8 cellular contexts compared by ENCODE assay signal in genomic region chr19:4379383-4380253, GRCh38. TPM values are rescaled to one million over a fixed set of nuclear protein-coding genes. Genes with fewer than 3 reads are reported as not detected.
DNase-seq lines count a peak whose midpoint lies in the region; ATAC-seq, FAIRE-seq and TF ChIP-seq lines count a peak whose summit lies in the region.

No MANE protein-coding gene starts in this region.

- H3K79me2 ChIP-seq in HepG2 (ENCODE audit: insufficient read depth, low read length): peaks cover 71% of the 10 kb centered on the region

- no peak for ATAC-seq in HepG2
- peak; percentile 78 for ATAC-seq in stimulated activated effector memory CD8-positive, alpha-beta T cell treated with anti-CD3 and anti-CD28 coated beads, Interleukin-12 subunit alpha, Interleukin-12 subunit beta, amount 100 ng/mL, for 72 hours

- no peak overlapping the region for H2AFZ ChIP-seq in HepG2 (ENCODE audit: low read length)

- H3K36me3 Mint-ChIP-seq in activated CD4-positive, alpha-beta memory T cell treated with anti-CD3 and anti-CD28 coated beads for 36 hours: no peaks in the 10 kb centered on the region
- peaks cover 25% of the 10 kb centered on the region for H3K36me3 Mint-ChIP-seq in stimulated activated effector memory CD8-positive, alpha-beta T cell treated with anti-CD3 and anti-CD28 coated beads, Interleukin-12 subunit alpha, Interleukin-12 subunit beta, amount 100 ng/mL, for 72 hours

- peaks cover 58% of the 10 kb centered on the region for H3K4me1 Mint-ChIP-seq in activated CD4-positive, alpha-beta memory T cell treated with anti-CD3 and anti-CD28 coated beads for 36 hours (ENCODE audit: low read depth)
- peaks cover 69% of the 10 kb centered on the region for H3K4me1 Mint-ChIP-seq in stimulated activated effector memory CD8-positive, alpha-beta T cell treated with anti-CD3 and anti-CD28 coated beads, Interleukin-12 subunit alpha, Interleukin-12 subunit beta, amount 100 ng/mL, for 72 hours

- H3K4me3 ChIP-seq in liver (ENCODE audit: low read depth in 1 of 3, low read length in 3 of 3) (no peak overlapping the region), HepG2 (replicated peaks in 1 of 3; ENCODE audit: insufficient read depth in 1 of 3, low read depth in 2 of 3, low read length in 3 of 3) (no peak overlapping the region), right atrium auricular region (no peak overlapping the region)

- H3K4me1 ChIP-seq in liver (ENCODE audit: control insufficient read depth in 4 of 4, insufficient read depth in 4 of 4, low read length in 3 of 4) (peaks cover 19 to 61% (median 40%) of the 10 kb centered on the region in 4 donors), HepG2 (ENCODE audit: insufficient read depth, low read length) (peaks cover 35% of the 10 kb centered on the region), right atrium auricular region (peaks cover 0 to 66% of the 10 kb centered on the region in 2 donors)

- H3K9me3 ChIP-seq in liver (ENCODE audit: control insufficient read depth in 4 of 4, low read length in 3 of 4): no peaks in the 10 kb centered on the region
- no peaks in the 10 kb centered on the region for H3K9me3 ChIP-seq in HepG2 (ENCODE audit: low read length)
- H3K9me3 ChIP-seq in right atrium auricular region: no peaks in the 10 kb centered on the region

- CTCF ChIA-PET in HepG2 (lab: Yijun Ruan, JAX; ENCODE audit: low intra/inter-chr PET ratio, low total read pairs): no interaction called here
- CTCF ChIA-PET in activated CD4-positive, alpha-beta memory T cell treated with anti-CD3 and anti-CD28 coated beads for 36 hours (lab: Charles Lee): interaction anchor here (1.3 to 4.5 kb wide), 4 partner anchors 10 to 113 kb away, joined by 4 to 32 read pairs (median 6); partner anchors contain the start of genes CHAF1A and SH3GL1

- POLR2A ChIA-PET in HepG2 (lab: Yijun Ruan, JAX): interaction anchor here (1.7 kb wide), 1 partner anchor 11 kb away, joined by 3 read pairs; no protein-coding TSS in a partner anchor
- POLR2A ChIA-PET in activated CD4-positive, alpha-beta memory T cell treated with anti-CD3 and anti-CD28 coated beads for 36 hours (lab: Charles Lee): interaction anchor here (0.6 to 2.5 kb wide), 4 partner anchors 10 to 23 kb away, joined by 3 to 7 read pairs (median 5); partner anchors contain the start of genes CHAF1A and SH3GL1

- no peak for FAIRE-seq in HepG2 (lab: Jason Lieb, UNC)

- intact Hi-C loops in HepG2 (cut with micrococcal nuclease; ENCODE audit: unreplicated experiment): no loop called here
- intact Hi-C loops in activated CD4-positive, alpha-beta memory T cell treated with anti-CD3 and anti-CD28 coated beads for 36 hours (cut with micrococcal nuclease): loop anchor here (1.0 kb wide), 4 partner anchors 10 to 372 kb away; partner anchors contain the start of genes PIAS4 and SH3GL1

- BruUV-seq in HepG2 (replicated peaks; lab: Mats Ljungman, UMichigan): no TSS peak

- in situ Hi-C loops in HepG2 (cut with HindIII; ENCODE audit: extremely low pct_ligation_motif_present, low pct_unique_long_range_greater_than_20kb): no loop called here

- no peaks in the 10 kb centered on the region for H3K27me3 Mint-ChIP-seq in activated CD4-positive, alpha-beta memory T cell treated with anti-CD3 and anti-CD28 coated beads for 36 hours

- TF ChIP-seq CTCF in liver (IDR thresholded peaks at IDR 0.05; ENCODE audit: low read depth, low read length, missing input control) (no peak), HepG2 (CRISPR knock-in tag; IDR thresholded peaks at IDR 0.05) (no peak), right atrium auricular region (IDR thresholded peaks at IDR 0.05) (no peak)

- H3K27me3 ChIP-seq in liver (ENCODE audit: control insufficient read depth in 4 of 4, insufficient read depth in 4 of 4, low read length in 3 of 4) (no peaks in the 10 kb centered on the region), HepG2 (ENCODE audit: control insufficient read depth in 1 of 2, insufficient read depth in 2 of 2, low read length in 2 of 2) (no peaks in the 10 kb centered on the region; a peak in 1 of 5 replicates), right atrium auricular region (no peaks in the 10 kb centered on the region)

- peaks cover 8% of the 10 kb centered on the region; the same call in 1 of the 2 replicates for H4K20me1 ChIP-seq in HepG2 (ENCODE audit: insufficient read depth, low read length)

- TF ChIP-seq EP300 in HepG2 (IDR thresholded peaks at IDR 0.05; ENCODE audit: low read depth in 2 of 2, low read length in 2 of 2): no peak
- TF ChIP-seq EP300 in HepG2 (CRISPR knock-in tag; IDR thresholded peaks at IDR 0.05; ENCODE audit: borderline replicate concordance): no peak

- no peak for DNase-seq in HepG2 (ENCODE audit: low spot score)
- DNase-seq in activated CD4-positive, alpha-beta memory T cell treated with anti-CD3 and anti-CD28 coated beads for 36 hours: peak; percentile 61
- no peak for DNase-seq in right atrium auricular region (ENCODE audit: low spot score)
- DNase-seq in stimulated activated effector memory CD8-positive, alpha-beta T cell treated with anti-CD3 and anti-CD28 coated beads, Interleukin-12 subunit alpha, Interleukin-12 subunit beta, amount 100 ng/mL, for 72 hours (ENCODE audit: low spot score in 2 of 2): peak in 1 of 2 donors; percentile 61
- DNase-seq in NCI-H2081 treated with DMSO at 0.1 percent for 48 hours (lab: John Stamatoyannopoulos, UW): no peak
- DNase-seq in SK-N-DZ (ENCODE audit: low spot score): no peak
- DNase-seq in NCI-H1092 treated with DMSO at 0.1 percent for 48 hours (lab: John Stamatoyannopoulos, UW): no peak

- 47% methylated on average over 20 of the region's 20 CpGs for WGBS in liver
- WGBS in HepG2 (ENCODE audit: low lambda C conversion rate): 97% methylated on average over 18 of the region's 20 CpGs

- H3K27ac ChIP-seq in liver (ENCODE audit: low read depth in 1 of 2, low read length in 2 of 2): peak overlapping the region; percentile 80 to 83
- no peak overlapping the region for H3K27ac ChIP-seq in HepG2 (ENCODE audit: extremely low read length, insufficient read depth, low read length)
- H3K27ac ChIP-seq in right atrium auricular region: peak overlapping the region; percentile 56 to 68

- TF ChIP-seq RAD21 in liver (IDR thresholded peaks at IDR 0.05): peak; percentile 22 to 44
- TF ChIP-seq RAD21 in HepG2 (CRISPR knock-in tag; IDR thresholded peaks at IDR 0.05): no peak

- no peak overlapping the region for H3K4me2 ChIP-seq in HepG2 (ENCODE audit: low read depth, low read length)

- H3K4me3 Mint-ChIP-seq in activated CD4-positive, alpha-beta memory T cell treated with anti-CD3 and anti-CD28 coated beads for 36 hours: peak overlapping the region; percentile 74
- peak overlapping the region; percentile 86 for H3K4me3 Mint-ChIP-seq in stimulated activated effector memory CD8-positive, alpha-beta T cell treated with anti-CD3 and anti-CD28 coated beads, Interleukin-12 subunit alpha, Interleukin-12 subunit beta, amount 100 ng/mL, for 72 hours

- no peak for TF ChIP-seq POLR2A in HepG2 (IDR thresholded peaks at IDR 0.05; ENCODE audit: insufficient read depth in 1 of 2, low read depth in 2 of 2, low read length in 2 of 2)

- no peak overlapping the region for H3K9ac ChIP-seq in liver (ENCODE audit: low read depth in 1 of 2, low read length in 2 of 2)
- no peak overlapping the region for H3K9ac ChIP-seq in HepG2 (ENCODE audit: insufficient read depth, low read depth, low read length)

- peak overlapping the region; percentile 92 for H3K27ac Mint-ChIP-seq in activated CD4-positive, alpha-beta memory T cell treated with anti-CD3 and anti-CD28 coated beads for 36 hours
- H3K27ac Mint-ChIP-seq in stimulated activated effector memory CD8-positive, alpha-beta T cell treated with anti-CD3 and anti-CD28 coated beads, Interleukin-12 subunit alpha, Interleukin-12 subunit beta, amount 100 ng/mL, for 72 hours: peak overlapping the region; percentile 96

- H3K36me3 ChIP-seq in liver (ENCODE audit: control insufficient read depth in 4 of 4, insufficient read depth in 3 of 4, low read depth in 1 of 4, low read length in 3 of 4) (peaks cover 0 to 5% (median 1%) of the 10 kb centered on the region in 4 donors), HepG2 (replicated peaks in 1 of 2; ENCODE audit: control insufficient read depth in 1 of 2, insufficient read depth in 2 of 2, low read length in 2 of 2) (peaks cover 5 to 23% of the 10 kb centered on the region in 2 experiments), right atrium auricular region (no peaks in the 10 kb centered on the region)

- no peaks in the 10 kb centered on the region for H3K9me3 Mint-ChIP-seq in activated CD4-positive, alpha-beta memory T cell treated with anti-CD3 and anti-CD28 coated beads for 36 hours
- no peaks in the 10 kb centered on the region for H3K9me3 Mint-ChIP-seq in stimulated activated effector memory CD8-positive, alpha-beta T cell treated with anti-CD3 and anti-CD28 coated beads, Interleukin-12 subunit alpha, Interleukin-12 subunit beta, amount 100 ng/mL, for 72 hours

RNA-seq across cellular contexts. Expression of gene SH3GL1, which starts 20.7 kb away (rescaled TPM):
- 10 to 100 TPM; 16.7 to 19.7 TPM for total RNA-seq in liver
- polyA plus RNA-seq in liver: 10 to 100 TPM; 16.5 to 27.8 TPM
- 26.7 and 33.0 TPM in 2 replicates for total RNA-seq in HepG2 (2016; rRNA removed; fragmentation: Illumina TruSeq; extraction: Trizol)
- total RNA-seq in HepG2 (2016; cell fraction: cytosol; rRNA removed; fragmentation: Illumina TruSeq; extraction: Trizol; ENCODE audit: low read depth): 13.7 and 15.7 TPM in 2 replicates
- 24.6 and 34.8 TPM in 2 replicates for total RNA-seq in HepG2 (2016; cell fraction: insoluble cytoplasmic fraction; rRNA removed; fragmentation: Illumina TruSeq; extraction: Trizol)
- 29.5 and 35.2 TPM in 2 replicates for total RNA-seq in HepG2 (2016; cell fraction: membrane; rRNA removed; fragmentation: Illumina TruSeq; extraction: Trizol)
- 16.4 and 18.3 TPM in 2 replicates for total RNA-seq in HepG2 (2016; cell fraction: nucleus; rRNA removed; fragmentation: Illumina TruSeq; extraction: Trizol)
- 45.1 and 52.3 TPM in 2 replicates for polyA plus RNA-seq in HepG2 (2011; rRNA removed)
- polyA plus RNA-seq in HepG2 (2011; cell fraction: cytosol; rRNA removed): 35.9 and 53.9 TPM in 2 replicates
- polyA plus RNA-seq in HepG2 (2011; cell fraction: nucleus; rRNA removed): 63.6 and 70.8 TPM in 2 replicates
- polyA plus RNA-seq in HepG2 (2012): 50.6 and 52.1 TPM in 2 replicates
- 29.2 and 32.7 TPM in 2 replicates for polyA plus RNA-seq in HepG2 (2016; cell fraction: cytosol; fragmentation: Illumina TruSeq; extraction: Trizol; ENCODE audit: low read depth)
- polyA plus RNA-seq in HepG2 (2016; cell fraction: insoluble cytoplasmic fraction; fragmentation: Illumina TruSeq; extraction: Trizol; ENCODE audit: low read depth): 56.5 and 70.3 TPM in 2 replicates
- polyA plus RNA-seq in HepG2 (2016; cell fraction: membrane; fragmentation: Illumina TruSeq; extraction: Trizol; ENCODE audit: low read depth): 57.9 and 61.3 TPM in 2 replicates
- 52.2 and 56.7 TPM in 2 replicates for polyA plus RNA-seq in HepG2 (2016; cell fraction: nucleus; fragmentation: Illumina TruSeq; extraction: Trizol; ENCODE audit: insufficient read depth, low read depth)
- polyA minus RNA-seq in HepG2 (2011; rRNA and poly(A)+ RNA removed; ENCODE audit: low replicate concordance): 39.3 and 69.8 TPM in 2 replicates
- 30.6 and 31.5 TPM in 2 replicates for polyA minus RNA-seq in HepG2 (2011; cell fraction: cytosol; rRNA and poly(A)+ RNA removed)
- 19.3 and 22.8 TPM in 2 replicates for polyA minus RNA-seq in HepG2 (2011; cell fraction: nucleus; rRNA and poly(A)+ RNA removed)
- 10 to 100 TPM; 38.1 to 42.0 TPM for total RNA-seq in activated CD4-positive, alpha-beta memory T cell treated with anti-CD3 and anti-CD28 coated beads for 36 hours
- total RNA-seq in right atrium auricular region: 10 to 100 TPM; 17.5 to 31.9 TPM
- polyA plus RNA-seq in SK-N-DZ (2014; cell fraction: cytosol; rRNA removed): 47.0 and 62.2 TPM in 2 replicates
- 41.5 and 42.2 TPM in 2 replicates for polyA plus RNA-seq in SK-N-DZ (2014; cell fraction: nucleus; rRNA removed)

RNA-seq across cellular contexts. Expression of gene CHAF1A, which starts 22.8 kb away (rescaled TPM):
- total RNA-seq in liver: 10 to 100 TPM in 1 of 2 donors, 1 to 10 TPM in 1; 2.9 to 20.8 TPM
- polyA plus RNA-seq in liver: 1 to 10 TPM; 1.0 to 2.1 TPM
- 27.3 and 34.8 TPM in 2 replicates for total RNA-seq in HepG2 (2016; rRNA removed; fragmentation: Illumina TruSeq; extraction: Trizol)
- 18.8 and 20.2 TPM in 2 replicates for total RNA-seq in HepG2 (2016; cell fraction: cytosol; rRNA removed; fragmentation: Illumina TruSeq; extraction: Trizol; ENCODE audit: low read depth)
- 19.1 and 34.6 TPM in 2 replicates for total RNA-seq in HepG2 (2016; cell fraction: insoluble cytoplasmic fraction; rRNA removed; fragmentation: Illumina TruSeq; extraction: Trizol)
- 20.4 and 23.9 TPM in 2 replicates for total RNA-seq in HepG2 (2016; cell fraction: membrane; rRNA removed; fragmentation: Illumina TruSeq; extraction: Trizol)
- 25.6 and 26.6 TPM in 2 replicates for total RNA-seq in HepG2 (2016; cell fraction: nucleus; rRNA removed; fragmentation: Illumina TruSeq; extraction: Trizol)
- polyA plus RNA-seq in HepG2 (2011; rRNA removed): 11.0 and 13.1 TPM in 2 replicates
- 5.7 and 16.6 TPM in 2 replicates for polyA plus RNA-seq in HepG2 (2011; cell fraction: cytosol; rRNA removed)
- 41.7 and 67.3 TPM in 2 replicates for polyA plus RNA-seq in HepG2 (2011; cell fraction: nucleus; rRNA removed)
- 6.8 and 11.8 TPM in 2 replicates for polyA plus RNA-seq in HepG2 (2012)
- polyA plus RNA-seq in HepG2 (2016; cell fraction: cytosol; fragmentation: Illumina TruSeq; extraction: Trizol; ENCODE audit: low read depth): 4.9 and 5.2 TPM in 2 replicates
- polyA plus RNA-seq in HepG2 (2016; cell fraction: insoluble cytoplasmic fraction; fragmentation: Illumina TruSeq; extraction: Trizol; ENCODE audit: low read depth): 23.0 and 29.8 TPM in 2 replicates
- polyA plus RNA-seq in HepG2 (2016; cell fraction: membrane; fragmentation: Illumina TruSeq; extraction: Trizol; ENCODE audit: low read depth): 9.0 and 10.1 TPM in 2 replicates
- 57.2 and 60.7 TPM in 2 replicates for polyA plus RNA-seq in HepG2 (2016; cell fraction: nucleus; fragmentation: Illumina TruSeq; extraction: Trizol; ENCODE audit: insufficient read depth, low read depth)
- 26.8 and 48.0 TPM in 2 replicates for polyA minus RNA-seq in HepG2 (2011; rRNA and poly(A)+ RNA removed; ENCODE audit: low replicate concordance)
- polyA minus RNA-seq in HepG2 (2011; cell fraction: cytosol; rRNA and poly(A)+ RNA removed): 7.6 and 9.2 TPM in 2 replicates
- 13.2 and 17.5 TPM in 2 replicates for polyA minus RNA-seq in HepG2 (2011; cell fraction: nucleus; rRNA and poly(A)+ RNA removed)
- 10 to 100 TPM; 61.6 to 63.5 TPM for total RNA-seq in activated CD4-positive, alpha-beta memory T cell treated with anti-CD3 and anti-CD28 coated beads for 36 hours
- total RNA-seq in right atrium auricular region: 1 to 10 TPM; 2.6 to 5.0 TPM
- 44.2 and 55.5 TPM in 2 replicates for polyA plus RNA-seq in SK-N-DZ (2014; cell fraction: cytosol; rRNA removed)
- polyA plus RNA-seq in SK-N-DZ (2014; cell fraction: nucleus; rRNA removed): 54.0 and 71.2 TPM in 2 replicates

RNA-seq across cellular contexts. Expression of gene MPND, which starts 36.3 kb away (rescaled TPM):
- total RNA-seq in liver (1 to 10 TPM; 4.7 to 9.9 TPM), HepG2 (2016; rRNA removed; fragmentation: Illumina TruSeq; extraction: Trizol) (12.9 and 15.8 TPM in 2 replicates), right atrium auricular region (1 to 10 TPM; 6.2 to 7.3 TPM)
- polyA plus RNA-seq in liver (1 to 10 TPM; 9.0 to 9.4 TPM), HepG2 (2011; rRNA removed) (10.8 and 12.5 TPM in 2 replicates)
- total RNA-seq in HepG2 (2016; cell fraction: cytosol; rRNA removed; fragmentation: Illumina TruSeq; extraction: Trizol; ENCODE audit: low read depth): 16.5 and 20.0 TPM in 2 replicates
- 13.8 and 14.3 TPM in 2 replicates for total RNA-seq in HepG2 (2016; cell fraction: insoluble cytoplasmic fraction; rRNA removed; fragmentation: Illumina TruSeq; extraction: Trizol)
- 26.2 and 26.3 TPM in 2 replicates for total RNA-seq in HepG2 (2016; cell fraction: membrane; rRNA removed; fragmentation: Illumina TruSeq; extraction: Trizol)
- 9.0 and 14.0 TPM in 2 replicates for total RNA-seq in HepG2 (2016; cell fraction: nucleus; rRNA removed; fragmentation: Illumina TruSeq; extraction: Trizol)
- polyA plus RNA-seq in HepG2 (2011; cell fraction: cytosol; rRNA removed): 9.6 and 14.7 TPM in 2 replicates
- 11.4 TPM in 2 replicates for polyA plus RNA-seq in HepG2 (2011; cell fraction: nucleus; rRNA removed)
- polyA plus RNA-seq in HepG2 (2012): 9.9 and 11.7 TPM in 2 replicates
- polyA plus RNA-seq in HepG2 (2016; cell fraction: cytosol; fragmentation: Illumina TruSeq; extraction: Trizol; ENCODE audit: low read depth): 26.1 and 31.1 TPM in 2 replicates
- polyA plus RNA-seq in HepG2 (2016; cell fraction: insoluble cytoplasmic fraction; fragmentation: Illumina TruSeq; extraction: Trizol; ENCODE audit: low read depth): 16.6 and 21.7 TPM in 2 replicates
- 33.3 and 33.5 TPM in 2 replicates for polyA plus RNA-seq in HepG2 (2016; cell fraction: membrane; fragmentation: Illumina TruSeq; extraction: Trizol; ENCODE audit: low read depth)
- 16.7 and 20.2 TPM in 2 replicates for polyA plus RNA-seq in HepG2 (2016; cell fraction: nucleus; fragmentation: Illumina TruSeq; extraction: Trizol; ENCODE audit: insufficient read depth, low read depth)
- 6.7 and 17.0 TPM in 2 replicates for polyA minus RNA-seq in HepG2 (2011; rRNA and poly(A)+ RNA removed; ENCODE audit: low replicate concordance)
- polyA minus RNA-seq in HepG2 (2011; cell fraction: cytosol; rRNA and poly(A)+ RNA removed): 7.6 and 9.1 TPM in 2 replicates
- 6.7 and 7.2 TPM in 2 replicates for polyA minus RNA-seq in HepG2 (2011; cell fraction: nucleus; rRNA and poly(A)+ RNA removed)
- total RNA-seq in activated CD4-positive, alpha-beta memory T cell treated with anti-CD3 and anti-CD28 coated beads for 36 hours: 10 to 100 TPM; 19.6 to 22.6 TPM
- 8.7 and 15.5 TPM in 2 replicates for polyA plus RNA-seq in SK-N-DZ (2014; cell fraction: cytosol; rRNA removed)
- 14.1 and 19.4 TPM in 2 replicates for polyA plus RNA-seq in SK-N-DZ (2014; cell fraction: nucleus; rRNA removed)

RNA-seq across cellular contexts. Expression of gene STAP2, which starts 41.0 kb away (rescaled TPM):
- total RNA-seq in liver (10 to 100 TPM in 1 of 2 donors, 1 to 10 TPM in 1; 8.6 to 26.4 TPM), HepG2 (2016; rRNA removed; fragmentation: Illumina TruSeq; extraction: Trizol) (39.0 and 43.1 TPM in 2 replicates), right atrium auricular region (10 to 100 TPM in 1 of 2 donors, 1 to 10 TPM in 1; 4.8 to 11.8 TPM)
- polyA plus RNA-seq in liver (10 to 100 TPM; 23.6 to 24.5 TPM), HepG2 (2011; rRNA removed) (43.7 and 56.0 TPM in 2 replicates)
- total RNA-seq in HepG2 (2016; cell fraction: cytosol; rRNA removed; fragmentation: Illumina TruSeq; extraction: Trizol; ENCODE audit: low read depth): 9.7 and 11.5 TPM in 2 replicates
- total RNA-seq in HepG2 (2016; cell fraction: insoluble cytoplasmic fraction; rRNA removed; fragmentation: Illumina TruSeq; extraction: Trizol): 42.4 and 43.7 TPM in 2 replicates
- 14.0 and 15.6 TPM in 2 replicates for total RNA-seq in HepG2 (2016; cell fraction: membrane; rRNA removed; fragmentation: Illumina TruSeq; extraction: Trizol)
- total RNA-seq in HepG2 (2016; cell fraction: nucleus; rRNA removed; fragmentation: Illumina TruSeq; extraction: Trizol): 14.8 and 19.2 TPM in 2 replicates
- 51.4 and 52.1 TPM in 2 replicates for polyA plus RNA-seq in HepG2 (2011; cell fraction: cytosol; rRNA removed)
- polyA plus RNA-seq in HepG2 (2011; cell fraction: nucleus; rRNA removed): 86.7 and 88.3 TPM in 2 replicates
- polyA plus RNA-seq in HepG2 (2012): 23.6 and 28.4 TPM in 2 replicates
- 9.7 and 10.2 TPM in 2 replicates for polyA plus RNA-seq in HepG2 (2016; cell fraction: cytosol; fragmentation: Illumina TruSeq; extraction: Trizol; ENCODE audit: low read depth)
- 40.0 and 44.1 TPM in 2 replicates for polyA plus RNA-seq in HepG2 (2016; cell fraction: insoluble cytoplasmic fraction; fragmentation: Illumina TruSeq; extraction: Trizol; ENCODE audit: low read depth)
- 14.2 and 14.5 TPM in 2 replicates for polyA plus RNA-seq in HepG2 (2016; cell fraction: membrane; fragmentation: Illumina TruSeq; extraction: Trizol; ENCODE audit: low read depth)
- polyA plus RNA-seq in HepG2 (2016; cell fraction: nucleus; fragmentation: Illumina TruSeq; extraction: Trizol; ENCODE audit: insufficient read depth, low read depth): 43.0 and 48.7 TPM in 2 replicates
- 0.07 and 31.4 TPM in 2 replicates for polyA minus RNA-seq in HepG2 (2011; rRNA and poly(A)+ RNA removed; ENCODE audit: low replicate concordance)
- 15.3 and 25.5 TPM in 2 replicates for polyA minus RNA-seq in HepG2 (2011; cell fraction: cytosol; rRNA and poly(A)+ RNA removed)
- 6.3 and 10.3 TPM in 2 replicates for polyA minus RNA-seq in HepG2 (2011; cell fraction: nucleus; rRNA and poly(A)+ RNA removed)
- total RNA-seq in activated CD4-positive, alpha-beta memory T cell treated with anti-CD3 and anti-CD28 coated beads for 36 hours: 1 to 10 TPM; 9.1 to 9.4 TPM
- polyA plus RNA-seq in SK-N-DZ (2014; cell fraction: cytosol; rRNA removed): 3.9 and 6.6 TPM in 2 replicates
- polyA plus RNA-seq in SK-N-DZ (2014; cell fraction: nucleus; rRNA removed): 3.0 and 7.3 TPM in 2 replicates
